ENCODE assay signal across 27 cellular contexts in genomic region chr5:37858250-37858649, GRCh38.
"Had no signal": no experiment of that assay in that cellular context is flagged by ENCODE, and none has a peak within 500 bp of the region (broad histone marks: within the 10 kb centered on the region; RNA-seq: fewer than 3 reads in every experiment).

No MANE protein-coding gene starts in this region.

- H2AFZ ChIP-seq: hepatocyte had no signal

- DNase-seq: activated B cell treated with CpG ODN at 0.5 μM for 24 hours; activated CD4-positive, alpha-beta memory T cell treated with anti-CD3 and anti-CD28 coated beads for 36 hours; activated CD4-positive, alpha-beta T cell treated with anti-CD3 and anti-CD28 coated beads, Interleukin-2, amount 10 ng/mL, durations not matched to agents 24 days and 14 days; activated CD8-positive, alpha-beta memory T cell treated with anti-CD3 and anti-CD28 coated beads, Interleukin-2, amount 50 U/mL, for 48 hours; activated CD8-positive, alpha-beta T cell treated with anti-CD3 and anti-CD28 coated beads, Interleukin-2, amount 10 ng/mL, durations not matched to agents 7 days and 5 days; activated gamma-delta T cell; activated naive CD4-positive, alpha-beta T cell; activated naive CD4-positive, alpha-beta T cell treated with anti-CD3 and anti-CD28 coated beads, Interleukin-2, amount 10 ng/mL, durations not matched to agents 7 days and 5 days; activated T-cell treated with anti-CD3 and anti-CD28 coated beads for 4 hours; activated T-cell treated with anti-CD3 and anti-CD28 coated beads, Interleukin-2, amount 50 U/mL, for 24 hours; activated T-cell treated with anti-CD3 and anti-CD28 coated beads, Interleukin-2, amount 50 U/mL, for 72 hours; amniotic stem cell; anterior cingulate cortex; brain microvascular endothelial cell; dorsolateral prefrontal cortex; effector memory CD4-positive, alpha-beta T cell; endodermal cell; foreskin fibroblast; glutamatergic neuron; heart left ventricle; T-helper 17 cell; T1000; WERI-Rb-1 had no signal

- H3K4me1 ChIP-seq: heart left ventricle had no signal

- H3K27ac ChIP-seq: brain microvascular endothelial cell, coronary artery, dorsolateral prefrontal cortex, heart left ventricle, hepatocyte, WERI-Rb-1 had no signal

- H3K4me3 ChIP-seq: coronary artery, dorsolateral prefrontal cortex, heart left ventricle, hepatocyte had no signal

- H3K79me2 ChIP-seq: hepatocyte had no signal

- ATAC-seq: activated CD4-positive, CD25-positive, alpha-beta regulatory T cell treated with anti-CD3 and anti-CD28 coated beads, Interleukin-2, amount 50 U/mL, for 24 hours; activated CD8-positive, alpha-beta T cell treated with anti-CD3 and anti-CD28 coated beads, Interleukin-2, amount 10 ng/mL, durations not matched to agents 7 days and 5 days; activated T-cell treated with anti-CD3 and anti-CD28 coated beads, Interleukin-2, amount 50 U/mL, for 72 hours; esophagus mucosa; heart left ventricle; T-helper 17 cell had no signal

- H3K27me3 ChIP-seq: brain microvascular endothelial cell, dorsolateral prefrontal cortex, hepatocyte had no signal

- H3K4me2 ChIP-seq: hepatocyte had no signal

- H3K36me3 ChIP-seq: brain microvascular endothelial cell, heart left ventricle, WERI-Rb-1 had no signal
